In genomic region chr11:35012467-35013191, GRCh38 we compare ENCODE assay signal across 9 cellular contexts.
A peak's percentile ranks its signal among the peaks of the same experiment; 100 is the strongest.
DNase-seq lines count a peak whose midpoint lies in the region; ATAC-seq, FAIRE-seq and TF ChIP-seq lines count a peak whose summit lies in the region.
"Had no signal": no experiment of that assay in that cellular context is flagged by ENCODE, and none has a peak within 500 bp of the region (broad histone marks: within the 10 kb centered on the region; RNA-seq: fewer than 3 reads in every experiment).

No MANE protein-coding gene starts in this region.

- no peaks in the 10 kb centered on the region for H3K9me3 Mint-ChIP-seq in activated CD4-positive, alpha-beta memory T cell treated with anti-CD3 and anti-CD28 coated beads for 36 hours
- no peaks in the 10 kb centered on the region for H3K9me3 Mint-ChIP-seq in mesothelial cell of epicardium

- peak; percentile 32 for DNase-seq in CD1c-positive myeloid dendritic cell (ENCODE audit: extremely low spot score)
- DNase-seq in activated CD4-positive, alpha-beta memory T cell treated with anti-CD3 and anti-CD28 coated beads for 36 hours: peak; percentile 56
- no peak for DNase-seq in HEK293T (ENCODE audit: extremely low spot score)
- DNase-seq in urothelium cell line (ENCODE audit: low spot score): no peak
- DNase-seq in mesothelial cell of epicardium (ENCODE audit: low spot score in 2 of 2, unreplicated experiment in 2 of 2): no peak
- no peak for DNase-seq in iPS-NIHi7 (ENCODE audit: extremely low spot score)

- no peak for FAIRE-seq in urothelium cell line (lab: Jason Lieb, UNC)
- FAIRE-seq: endometrium had no signal

- intact Hi-C loops in activated CD4-positive, alpha-beta memory T cell treated with anti-CD3 and anti-CD28 coated beads for 36 hours (cut with micrococcal nuclease): loop anchor here (1.0 to 2.0 kb wide), 12 partner anchors 14 to 362 kb away; no protein-coding TSS in a partner anchor

- POLR2A ChIA-PET in activated CD4-positive, alpha-beta memory T cell treated with anti-CD3 and anti-CD28 coated beads for 36 hours (lab: Charles Lee): interaction anchor here (0.7 to 3.5 kb wide), 9 partner anchors 13 to 153 kb away, joined by 3 to 16 read pairs (median 6); partner anchors contain the start of gene CD44
- POLR2A ChIA-PET in HEK293T (lab: Yijun Ruan, JAX): no interaction called here

- ATAC-seq in GM19328 (IDR thresholded peaks at IDR 0.05; ENCODE audit: unreplicated experiment) (peak; percentile 68), HG03045 (IDR thresholded peaks at IDR 0.05; ENCODE audit: unreplicated experiment) (peak; percentile 78)

- H3K4me1 Mint-ChIP-seq in activated CD4-positive, alpha-beta memory T cell treated with anti-CD3 and anti-CD28 coated beads for 36 hours (ENCODE audit: low read depth): peaks cover 54% of the 10 kb centered on the region
- H3K4me1 Mint-ChIP-seq in mesothelial cell of epicardium: no peaks in the 10 kb centered on the region

- no peak for TF ChIP-seq CTCF in mesothelial cell of epicardium (IDR thresholded peaks at IDR 0.05; ENCODE audit: unreplicated experiment)

- peak overlapping the region; percentile 81 for H3K27ac Mint-ChIP-seq in activated CD4-positive, alpha-beta memory T cell treated with anti-CD3 and anti-CD28 coated beads for 36 hours
- no peak overlapping the region for H3K27ac Mint-ChIP-seq in mesothelial cell of epicardium

- CTCF ChIA-PET in activated CD4-positive, alpha-beta memory T cell treated with anti-CD3 and anti-CD28 coated beads for 36 hours (lab: Charles Lee): interaction anchor here (0.6 to 1.3 kb wide), 6 partner anchors 13 to 379 kb away, joined by 3 to 4 read pairs (median 3); no protein-coding TSS in a partner anchor
- CTCF ChIA-PET in HEK293T (lab: Yijun Ruan, JAX): no interaction called here

- H3K4me3 Mint-ChIP-seq in activated CD4-positive, alpha-beta memory T cell treated with anti-CD3 and anti-CD28 coated beads for 36 hours: peak overlapping the region; percentile 26
- no peak overlapping the region for H3K4me3 Mint-ChIP-seq in mesothelial cell of epicardium

- H3K36me3 Mint-ChIP-seq in activated CD4-positive, alpha-beta memory T cell treated with anti-CD3 and anti-CD28 coated beads for 36 hours: no peaks in the 10 kb centered on the region
- no peaks in the 10 kb centered on the region for H3K36me3 Mint-ChIP-seq in mesothelial cell of epicardium

- H3K27me3 Mint-ChIP-seq in activated CD4-positive, alpha-beta memory T cell treated with anti-CD3 and anti-CD28 coated beads for 36 hours: peaks cover 4% of the 10 kb centered on the region
- no peaks in the 10 kb centered on the region for H3K27me3 Mint-ChIP-seq in mesothelial cell of epicardium (ENCODE audit: low read depth)

TF ChIP-seq in HEK293T, 16 proteins besides CTCF, POLR2A, EP300 and RAD21:
- TF ChIP-seq SUZ12 (IDR thresholded peaks at IDR 0.05) (no peak), ZNF384 (IDR thresholded peaks at IDR 0.05) (no peak), FOXA1 (IDR thresholded peaks at IDR 0.05) (no peak), FOXK2 (IDR thresholded peaks at IDR 0.05) (no peak), NFRKB (IDR thresholded peaks at IDR 0.05) (no peak), L3MBTL2 (conservative IDR thresholded peaks at IDR 0.05) (no peak), FOXM1 (IDR thresholded peaks at IDR 0.05; ENCODE audit: borderline replicate concordance) (no peak), PKNOX1 (IDR thresholded peaks at IDR 0.05) (no peak), ARNT (IDR thresholded peaks at IDR 0.05) (no peak), TARDBP (IDR thresholded peaks at IDR 0.05) (no peak), CTBP1 (IDR thresholded peaks at IDR 0.05; ENCODE audit: borderline replicate concordance) (no peak), ELF4 (IDR thresholded peaks at IDR 0.05) (no peak), SP1 (IDR thresholded peaks at IDR 0.05) (no peak), LEF1 (IDR thresholded peaks at IDR 0.05; ENCODE audit: borderline replicate concordance) (no peak)

Comparison
In these comparisons a context has a peak if more than half of its experiments do, and no peak if none do; other contexts are left out.
1. DNase-seq: peak in CD1c-positive myeloid dendritic cell (single experiment) and activated CD4-positive, alpha-beta memory T cell treated with anti-CD3 and anti-CD28 coated beads for 36 hours (single experiment); none in HEK293T (single experiment), urothelium cell line (single experiment), mesothelial cell of epicardium (0 of 2) and iPS-NIHi7 (single experiment).